15 cellular contexts compared by ENCODE assay signal in the genomic region with DNA sequence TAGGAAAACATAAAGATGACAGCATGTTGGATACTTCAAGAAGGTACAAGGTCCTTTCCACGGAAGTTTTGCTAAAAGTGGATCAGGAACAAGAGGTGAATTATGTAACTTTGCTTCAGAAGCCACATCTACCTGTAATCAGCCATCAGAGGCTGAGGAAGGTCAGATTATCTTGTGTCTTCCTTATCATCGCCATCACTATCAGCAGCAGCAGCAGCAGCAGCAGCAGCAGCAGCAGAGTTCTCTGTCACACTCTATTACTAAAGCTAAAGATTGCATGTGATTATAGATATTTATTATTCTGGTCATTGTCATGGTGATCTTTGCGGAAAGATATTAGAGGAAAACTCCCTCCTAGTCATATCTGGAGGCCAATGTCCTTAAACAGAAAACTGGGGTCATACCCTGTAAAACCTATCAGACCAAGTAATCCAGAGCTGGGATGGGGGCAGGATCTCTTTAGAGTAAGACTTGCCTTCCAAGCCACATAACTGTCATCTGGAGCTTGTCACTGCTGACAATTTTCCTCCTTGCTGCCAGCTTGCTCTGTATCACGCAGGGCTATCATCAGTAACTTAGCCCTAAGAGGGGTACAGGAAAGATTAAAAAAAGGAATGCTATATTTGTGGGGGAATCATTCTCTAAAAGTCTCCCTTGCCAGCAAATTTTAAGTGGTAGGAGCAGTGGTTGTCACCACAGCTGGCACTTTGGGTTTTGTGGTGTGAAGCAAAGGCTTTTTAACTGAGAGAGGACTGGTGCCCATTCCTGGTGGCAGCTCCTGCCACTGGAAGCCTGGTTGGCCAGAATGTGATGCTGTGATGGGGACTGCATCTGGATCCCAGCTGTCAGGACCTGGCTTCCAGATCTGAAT.
DNase-seq lines count a peak whose midpoint lies in the region; ATAC-seq and TF ChIP-seq lines count a peak whose summit lies in the region.
"Had no signal": no experiment of that assay in that cellular context is flagged by ENCODE, and none has a peak within 500 bp of the region (broad histone marks: within the 10 kb centered on the region; RNA-seq: fewer than 3 reads in every experiment).

No MANE protein-coding gene starts in this region.

- no peaks in the 10 kb centered on the region for H3K9me2 ChIP-seq in Karpas-422 (replicated peaks; ENCODE audit: insufficient read depth, low read length)

- H3K4me3 ChIP-seq in IMR-90 (ENCODE audit: insufficient read depth, low read depth, low read length): no peak overlapping the region
- no peak overlapping the region for H3K4me3 ChIP-seq in skin epidermis
- H3K4me3 ChIP-seq in Karpas-422 (ENCODE audit: low read length): no peak overlapping the region
- H3K4me3 ChIP-seq: K562, left lung, stomach had no signal

- H3K4ac ChIP-seq in IMR-90 (ENCODE audit: low read depth, low read length): peak overlapping the region; percentile 58; the same call in 1 of the 2 replicates

- H3K27ac ChIP-seq in IMR-90 (ENCODE audit: insufficient read depth, low read length): no peak overlapping the region
- H3K27ac ChIP-seq in skin epidermis: peak overlapping the region in 13 of 21 experiments; percentile 5 to 87 (median 50)
- H3K27ac ChIP-seq in Karpas-422 (ENCODE audit: low read length): no peak overlapping the region
- H3K27ac ChIP-seq: left lung, parathyroid adenoma had no signal

- no peak overlapping the region for H3K56ac ChIP-seq in IMR-90 (ENCODE audit: extremely low read depth, insufficient read depth, low read length)

- H3K9me3 Mint-ChIP-seq in activated T-cell treated with anti-CD3 and anti-CD28 coated beads, Interleukin-2, amount 50 U/mL, for 72 hours: peaks cover 2% of the 10 kb centered on the region in 2 donors
- no peaks in the 10 kb centered on the region for H3K9me3 Mint-ChIP-seq in activated CD8-positive, alpha-beta T cell treated with anti-CD3 and anti-CD28 coated beads, Interleukin-2, amount 10 ng/mL, durations not matched to agents 7 days and 5 days (ENCODE audit: insufficient read depth)
- no peaks in the 10 kb centered on the region for H3K9me3 Mint-ChIP-seq in MCF 10A (ENCODE audit: unreplicated experiment)

- H3K36me3 ChIP-seq in IMR-90 (ENCODE audit: control insufficient read depth, insufficient read depth, low read length) (no peaks in the 10 kb centered on the region), Karpas-422 (ENCODE audit: insufficient read depth, low read length) (no peaks in the 10 kb centered on the region)
- H3K36me3 ChIP-seq: left lung, stomach had no signal

- CTCF ChIA-PET in IMR-90 (lab: Yijun Ruan, JAX): interaction anchor here (1.1 kb wide), 1 partner anchor 256 kb away, joined by 3 read pairs; no protein-coding TSS in a partner anchor
- CTCF ChIA-PET in activated CD8-positive, alpha-beta T cell treated with anti-CD3 and anti-CD28 coated beads, Interleukin-2, amount 10 ng/mL, durations not matched to agents 7 days and 5 days (lab: Charles Lee): interaction anchor here (0.8 to 9.0 kb wide), 22 partner anchors 8 to 1062 kb away, joined by 3 to 357 read pairs (median 7); a partner anchor contains a TSS
- CTCF ChIA-PET in MCF 10A (lab: Yijun Ruan, JAX): interaction anchor here (0.6 to 15.5 kb wide), 7 partner anchors 8 to 974 kb away, joined by 3 to 258 read pairs (median 3); no protein-coding TSS in a partner anchor

- no peak overlapping the region for H3K9ac ChIP-seq in IMR-90 (ENCODE audit: low read depth, low read length)
- H3K9ac ChIP-seq in Karpas-422 (ENCODE audit: low read length): no peak overlapping the region
- H3K9ac ChIP-seq: parathyroid adenoma had no signal

- intact Hi-C loops in IMR-90 (cut with micrococcal nuclease) (no loop called here), MCF 10A (cut with micrococcal nuclease) (no loop called here)

- no peak overlapping the region for H2BK5ac ChIP-seq in IMR-90 (ENCODE audit: low read depth, low read length, poor library complexity, severe bottlenecking)

- H4K91ac ChIP-seq in IMR-90 (ENCODE audit: insufficient read depth, low read depth, low read length): no peak overlapping the region; the same call in 1 of the 2 replicates

- no peak for TF ChIP-seq POLR2A in IMR-90 (IDR thresholded peaks at IDR 0.05; ENCODE audit: low read depth, low read length)

- H3K9me3 ChIP-seq in IMR-90 (ENCODE audit: control insufficient read depth, insufficient read depth, low read length) (0 out of 2 replicates have a peak, but pooled peaks cover under 1% of the 10 kb centered on the region), Karpas-422 (ENCODE audit: low read length) (no peaks in the 10 kb centered on the region)
- H3K9me3 ChIP-seq: left lung, stomach had no signal

- peak overlapping the region in 1 of 2 donors; percentile 77 for H3K4me3 Mint-ChIP-seq in activated T-cell treated with anti-CD3 and anti-CD28 coated beads, Interleukin-2, amount 50 U/mL, for 72 hours
- H3K4me3 Mint-ChIP-seq in activated CD8-positive, alpha-beta T cell treated with anti-CD3 and anti-CD28 coated beads, Interleukin-2, amount 10 ng/mL, durations not matched to agents 7 days and 5 days: peak overlapping the region; percentile 70
- H3K4me3 Mint-ChIP-seq in MCF 10A (ENCODE audit: unreplicated experiment): no peak overlapping the region

- peaks cover 88% of the 10 kb centered on the region for H3K4me1 Mint-ChIP-seq in activated T-cell treated with anti-CD3 and anti-CD28 coated beads, Interleukin-2, amount 50 U/mL, for 72 hours (ENCODE audit: low read depth)
- peaks cover 82% of the 10 kb centered on the region for H3K4me1 Mint-ChIP-seq in activated CD8-positive, alpha-beta T cell treated with anti-CD3 and anti-CD28 coated beads, Interleukin-2, amount 10 ng/mL, durations not matched to agents 7 days and 5 days (ENCODE audit: low read depth)
- H3K4me1 Mint-ChIP-seq in MCF 10A (ENCODE audit: insufficient read depth, unreplicated experiment): no peaks in the 10 kb centered on the region

- POLR2A ChIA-PET in IMR-90 (lab: Charles Lee; ENCODE audit: unreplicated experiment): no interaction called here
- POLR2A ChIA-PET in activated CD8-positive, alpha-beta T cell treated with anti-CD3 and anti-CD28 coated beads, Interleukin-2, amount 10 ng/mL, durations not matched to agents 7 days and 5 days (lab: Charles Lee): interaction anchor here (1.0 to 5.7 kb wide), 10 partner anchors 9 to 241 kb away, joined by 3 to 83 read pairs (median 4); a partner anchor contains a TSS
- POLR2A ChIA-PET in MCF 10A (lab: Yijun Ruan, JAX): no interaction called here

- TF ChIP-seq RAD21 in IMR-90 (IDR thresholded peaks at IDR 0.05; ENCODE audit: low read length): no peak

- no peak overlapping the region; the same call in 1 of the 2 replicates for H2AK5ac ChIP-seq in IMR-90 (ENCODE audit: low read depth, low read length)

- no peaks in the 10 kb centered on the region for H3K27me3 ChIP-seq in IMR-90 (ENCODE audit: control insufficient read depth, insufficient read depth, low read length)
- H3K27me3 ChIP-seq in Karpas-422 (ENCODE audit: low read length): no peaks in the 10 kb centered on the region
- H3K27me3 ChIP-seq: left lung, stomach had no signal

- TF ChIP-seq CTCF in IMR-90 (conservative IDR thresholded peaks at IDR 0.05; ENCODE audit: low read depth, low read length) (no peak), MCF 10A (IDR thresholded peaks at IDR 0.05; ENCODE audit: unreplicated experiment) (no peak)

- H3K27ac Mint-ChIP-seq in activated T-cell treated with anti-CD3 and anti-CD28 coated beads, Interleukin-2, amount 50 U/mL, for 72 hours: peak overlapping the region; percentile 77
- peak overlapping the region; percentile 85 for H3K27ac Mint-ChIP-seq in activated CD8-positive, alpha-beta T cell treated with anti-CD3 and anti-CD28 coated beads, Interleukin-2, amount 10 ng/mL, durations not matched to agents 7 days and 5 days
- no peak overlapping the region for H3K27ac Mint-ChIP-seq in MCF 10A (ENCODE audit: low read depth, unreplicated experiment)

- no peak overlapping the region for H3K18ac ChIP-seq in IMR-90 (ENCODE audit: low read depth, low read length)

- H2BK120ac ChIP-seq in IMR-90 (ENCODE audit: low read depth, low read length): peak overlapping the region; percentile 37; the same call in 1 of the 2 replicates

- H3K79me1 ChIP-seq in IMR-90 (ENCODE audit: low read depth in 1 of 2, low read length in 2 of 2): no peaks in the 10 kb centered on the region

- no peak overlapping the region for H3K14ac ChIP-seq in IMR-90 (replicated peaks; ENCODE audit: low read depth, low read length)

- peak in 1 of 2 donors; percentile 10 for ATAC-seq in activated T-cell treated with anti-CD3 and anti-CD28 coated beads, Interleukin-2, amount 50 U/mL, for 72 hours (replicated peaks in 1 of 2)
- ATAC-seq in IMR-90 (ENCODE audit: low read depth): no peak
- ATAC-seq in activated CD8-positive, alpha-beta T cell treated with anti-CD3 and anti-CD28 coated beads, Interleukin-2, amount 10 ng/mL, durations not matched to agents 7 days and 5 days: no peak

- no peak overlapping the region for H4K5ac ChIP-seq in IMR-90 (ENCODE audit: low read depth, low read length)

- H4K20me1 ChIP-seq in IMR-90 (ENCODE audit: insufficient read depth, low read length) (no peaks in the 10 kb centered on the region), Karpas-422 (ENCODE audit: insufficient read depth, low read depth, low read length) (no peaks in the 10 kb centered on the region)

- no peak for DNase-seq in activated T-cell treated with anti-CD3 and anti-CD28 coated beads, Interleukin-2, amount 50 U/mL, for 72 hours
- no peak for DNase-seq in activated T-cell treated with anti-CD3 and anti-CD28 coated beads for 4 hours
- no peak for DNase-seq in IMR-90
- no peak for DNase-seq in activated CD8-positive, alpha-beta T cell treated with anti-CD3 and anti-CD28 coated beads, Interleukin-2, amount 10 ng/mL, durations not matched to agents 7 days and 5 days
- no peak for DNase-seq in NCI-H146 (lab: John Stamatoyannopoulos, UW)
- no peak for DNase-seq in Karpas-422
- no peak for DNase-seq in MCF 10A (ENCODE audit: unreplicated experiment)
- DNase-seq: caudate nucleus, left lung, NCI-H1417, NCI-H226 had no signal

- H2BK15ac ChIP-seq in IMR-90 (ENCODE audit: low read depth, low read length): 0 out of 3 replicates have a peak overlapping the region, but pooled peaks have one; percentile 17

- WGBS in IMR-90 (ENCODE audit: extremely low coverage in 2 of 2, insufficient read length in 1 of 2), 2 experiments: no CpG with 5 or more reads among the region's 4 CpGs

- no peak overlapping the region for H2BK20ac ChIP-seq in IMR-90 (ENCODE audit: low read depth, low read length)

- BruUV-seq in IMR-90 (replicated peaks; lab: Mats Ljungman, UMichigan) (no TSS peak), MCF 10A (replicated peaks; lab: Mats Ljungman, UMichigan) (no TSS peak)

- no peak overlapping the region for H4K8ac ChIP-seq in IMR-90 (ENCODE audit: low read depth in 2 of 2, low read length in 2 of 2)

- peak overlapping the region; percentile 57 for H2AFZ ChIP-seq in IMR-90 (replicated peaks; ENCODE audit: low read length, poor library complexity)
- H2AFZ ChIP-seq in Karpas-422 (ENCODE audit: low read length): no peak overlapping the region
- H2AFZ ChIP-seq: parathyroid adenoma had no signal

- in situ Hi-C loops in IMR-90 (cut with MboI; ENCODE audit: low sequenced_read_pairs): loop anchor here (10.0 to 25.0 kb wide), 2 partner anchors 258 to 701 kb away; no protein-coding TSS in a partner anchor

- no peaks in the 10 kb centered on the region; the same call in 1 of the 2 replicates for H3K9me1 ChIP-seq in IMR-90 (ENCODE audit: insufficient read depth, low read length)

- H3K4me1 ChIP-seq in IMR-90 (ENCODE audit: control insufficient read depth, insufficient read depth, low read length) (peaks cover 4% of the 10 kb centered on the region; the same call in 1 of the 2 replicates), Karpas-422 (ENCODE audit: low read length) (peaks cover 2% of the 10 kb centered on the region)
- H3K4me1 ChIP-seq: left lung, parathyroid adenoma had no signal

- peaks cover 0 to 2% of the 10 kb centered on the region in 2 donors for H3K36me3 Mint-ChIP-seq in activated T-cell treated with anti-CD3 and anti-CD28 coated beads, Interleukin-2, amount 50 U/mL, for 72 hours (ENCODE audit: insufficient read depth in 2 of 2)
- H3K36me3 Mint-ChIP-seq in activated CD8-positive, alpha-beta T cell treated with anti-CD3 and anti-CD28 coated beads, Interleukin-2, amount 10 ng/mL, durations not matched to agents 7 days and 5 days (ENCODE audit: low read depth): no peaks in the 10 kb centered on the region
- no peaks in the 10 kb centered on the region for H3K36me3 Mint-ChIP-seq in MCF 10A (ENCODE audit: insufficient read depth, unreplicated experiment)

- H3K4me2 ChIP-seq in IMR-90 (ENCODE audit: low read depth, low read length) (no peak overlapping the region), Karpas-422 (ENCODE audit: low read depth, low read length, poor library complexity, severe bottlenecking) (no peak overlapping the region)

- dilution Hi-C loops in IMR-90 (cut with HindIII; ENCODE audit: low sequenced_read_pairs, unreplicated experiment): no loop called here

- H2AK9ac ChIP-seq in IMR-90 (replicated peaks; ENCODE audit: low read depth, low read length, poor library complexity): no peak overlapping the region

- H3K23ac ChIP-seq in IMR-90 (ENCODE audit: low read depth, low read length): no peak overlapping the region

- no peaks in the 10 kb centered on the region for H3K27me3 Mint-ChIP-seq in activated T-cell treated with anti-CD3 and anti-CD28 coated beads, Interleukin-2, amount 50 U/mL, for 72 hours (ENCODE audit: low read depth)
- H3K27me3 Mint-ChIP-seq in activated CD8-positive, alpha-beta T cell treated with anti-CD3 and anti-CD28 coated beads, Interleukin-2, amount 10 ng/mL, durations not matched to agents 7 days and 5 days (ENCODE audit: low read depth): no peaks in the 10 kb centered on the region
- H3K27me3 Mint-ChIP-seq in MCF 10A (ENCODE audit: insufficient read depth, unreplicated experiment): no peaks in the 10 kb centered on the region

- H3K79me2 ChIP-seq in Karpas-422 (ENCODE audit: low read length): no peaks in the 10 kb centered on the region
- H3K79me2 ChIP-seq: parathyroid adenoma had no signal

Comparison
In these comparisons a context has a peak if more than half of its experiments do, and no peak if none do; other contexts are left out.
1. H3K27ac ChIP-seq: peak in skin epidermis (13 of 21); none in IMR-90 (single experiment) and Karpas-422 (single experiment).